8 cellular contexts compared by ENCODE assay signal in genomic region chr12:104494816-104495158, GRCh38. TPM values are rescaled to one million over a fixed set of nuclear protein-coding genes. Genes with fewer than 3 reads are reported as not detected.
A peak's percentile ranks its signal among the peaks of the same experiment; 100 is the strongest.
DNase-seq lines count a peak whose midpoint lies in the region; ATAC-seq, FAIRE-seq and TF ChIP-seq lines count a peak whose summit lies in the region.

No MANE protein-coding gene starts in this region.

- WGBS in smooth muscle cell (ENCODE audit: low lambda C conversion rate): 71% methylated on average over 5 of the region's 5 CpGs

- H3K9ac ChIP-seq in smooth muscle cell (ENCODE audit: low read depth): no peak overlapping the region

- peak overlapping the region; percentile 56 for H3K4me2 ChIP-seq in smooth muscle cell

- DNase-seq in GM19239 (ENCODE audit: insufficient read length, low spot score): no peak
- DNase-seq in brain pericyte (ENCODE audit: low read depth, low spot score): peak; percentile 41
- no peak for DNase-seq in smooth muscle cell (lab: John Stamatoyannopoulos, UW; ENCODE audit: unreplicated experiment)
- DNase-seq in NCI-H2081 treated with DMSO at 0.1 percent for 48 hours (lab: John Stamatoyannopoulos, UW): no peak
- DNase-seq in SJCRH30: no peak
- DNase-seq in NOMO-1 (lab: John Stamatoyannopoulos, UW; ENCODE audit: unreplicated experiment in 2 of 2): no peak

- H3K4me3 ChIP-seq in smooth muscle cell (no peak overlapping the region), SJCRH30 (no peak overlapping the region)

- H3K27ac ChIP-seq in smooth muscle cell (ENCODE audit: low read depth): peak overlapping the region; percentile 71
- H3K27ac ChIP-seq in SJCRH30: no peak overlapping the region

- H3K79me2 ChIP-seq in smooth muscle cell (ENCODE audit: low read depth): no peaks in the 10 kb centered on the region

- TF ChIP-seq CTCF in smooth muscle cell (IDR thresholded peaks at IDR 0.05; ENCODE audit: borderline replicate concordance, insufficient read depth, poor library complexity, severe bottlenecking): no peak

- H3K27me3 ChIP-seq in smooth muscle cell (ENCODE audit: low read depth) (no peaks in the 10 kb centered on the region), SJCRH30 (no peaks in the 10 kb centered on the region)

- FAIRE-seq in GM19239 (lab: Jason Lieb, UNC): peak; percentile 94

- ATAC-seq in HG03378 (IDR thresholded peaks at IDR 0.05; ENCODE audit: unreplicated experiment) (peak; percentile 33), HG02840 (IDR thresholded peaks at IDR 0.05; ENCODE audit: low FRiP score, unreplicated experiment) (no peak)

- peaks cover 18% of the 10 kb centered on the region for H4K20me1 ChIP-seq in smooth muscle cell (ENCODE audit: low read depth)

- H3K9me3 ChIP-seq in smooth muscle cell (replicated peaks; ENCODE audit: low read depth): no peaks in the 10 kb centered on the region
- H3K9me3 ChIP-seq in SJCRH30 (replicated peaks): no peaks in the 10 kb centered on the region

- H3K36me3 ChIP-seq in smooth muscle cell (ENCODE audit: low read depth) (no peaks in the 10 kb centered on the region), SJCRH30 (0 out of 2 replicates have a peak, but pooled peaks cover 3% of the 10 kb centered on the region)

- no peaks in the 10 kb centered on the region for H3F3A ChIP-seq in smooth muscle cell (ENCODE audit: low read depth)

- H2AFZ ChIP-seq in smooth muscle cell (ENCODE audit: low read depth): peak overlapping the region; percentile 1

- no peaks in the 10 kb centered on the region for H3K4me1 ChIP-seq in smooth muscle cell (ENCODE audit: low read depth)
- peaks cover 30% of the 10 kb centered on the region for H3K4me1 ChIP-seq in SJCRH30

RNA-seq across cellular contexts. Expression of gene CHST11, which starts 38.0 kb away (rescaled TPM):
- total RNA-seq in smooth muscle cell: 7.7 and 10.2 TPM in 2 replicates
- 6.9 and 15.9 TPM in 2 replicates for polyA plus RNA-seq in smooth muscle cell
- total RNA-seq in SJCRH30 (2014; rRNA removed; shearing (Covaris generic)): 31.8 and 37.0 TPM in 2 replicates
